Comparison of ENCODE assay signal across 8 cellular contexts in genomic region chr2:238320246-238320647, GRCh38. TPM values are rescaled to one million over a fixed set of nuclear protein-coding genes. Genes with fewer than 3 reads are reported as not detected.
DNase-seq lines count a peak whose midpoint lies in the region; TF ChIP-seq lines count a peak whose summit lies in the region.

A gene with protein sequence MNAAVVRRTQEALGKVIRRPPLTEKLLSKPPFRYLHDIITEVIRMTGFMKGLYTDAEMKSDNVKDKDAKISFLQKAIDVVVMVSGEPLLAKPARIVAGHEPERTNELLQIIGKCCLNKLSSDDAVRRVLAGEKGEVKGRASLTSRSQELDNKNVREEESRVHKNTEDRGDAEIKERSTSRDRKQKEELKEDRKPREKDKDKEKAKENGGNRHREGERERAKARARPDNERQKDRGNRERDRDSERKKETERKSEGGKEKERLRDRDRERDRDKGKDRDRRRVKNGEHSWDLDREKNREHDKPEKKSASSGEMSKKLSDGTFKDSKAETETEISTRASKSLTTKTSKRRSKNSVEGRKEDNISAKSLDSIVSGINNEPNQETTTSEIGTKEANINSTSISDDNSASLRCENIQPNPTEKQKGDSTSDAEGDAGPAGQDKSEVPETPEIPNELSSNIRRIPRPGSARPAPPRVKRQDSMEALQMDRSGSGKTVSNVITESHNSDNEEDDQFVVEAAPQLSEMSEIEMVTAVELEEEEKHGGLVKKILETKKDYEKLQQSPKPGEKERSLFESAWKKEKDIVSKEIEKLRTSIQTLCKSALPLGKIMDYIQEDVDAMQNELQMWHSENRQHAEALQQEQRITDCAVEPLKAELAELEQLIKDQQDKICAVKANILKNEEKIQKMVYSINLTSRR (plus strand): TSS chr2:238320518. CDS start chr2:238320663, 145 bp downstream.

- no peak for TF ChIP-seq CTCF in subcutaneous adipose tissue (IDR thresholded peaks at IDR 0.05; ENCODE audit: low read depth)

- H3K36me3 ChIP-seq in H7 (replicated peaks; ENCODE audit: control insufficient read depth, insufficient read depth, low read length): no peaks in the 10 kb centered on the region
- H3K36me3 ChIP-seq in MG63: no peaks in the 10 kb centered on the region
- H3K36me3 ChIP-seq in SJSA1: peaks cover 9% of the 10 kb centered on the region

- no peak within 1 kb of the TSS for H3K27ac ChIP-seq in SJSA1

- H3K27me3 ChIP-seq in H7 (ENCODE audit: control insufficient read depth, insufficient read depth, low read length) (no peaks in the 10 kb centered on the region; the same call in 1 of the 2 replicates), MG63 (no peaks in the 10 kb centered on the region), SJSA1 (replicated peaks) (no peaks in the 10 kb centered on the region)

- H3K4me1 ChIP-seq in SJSA1 (replicated peaks): peaks cover 9% of the 10 kb centered on the region

- H3K4me3 ChIP-seq in H7 (ENCODE audit: insufficient read depth, low read depth, low read length): peak within 1 kb of the TSS; percentile 74
- H3K4me3 ChIP-seq in MG63: peak within 1 kb of the TSS; percentile 57
- H3K4me3 ChIP-seq in SJSA1: peak within 1 kb of the TSS; percentile 97

- peak; percentile 91 for DNase-seq in EH (ENCODE audit: low read depth)
- DNase-seq in H7: peak; percentile 99
- DNase-seq in MG63: peak; percentile 92
- DNase-seq in SJSA1 (ENCODE audit: low read depth in 1 of 2, low spot score in 2 of 2): peak; percentile 82 to 89
- DNase-seq in activated naive CD4-positive, alpha-beta T cell treated with Interleukin-2 at 50 U/mL for 16 hours: peak; percentile 88
- peak; percentile 97 for DNase-seq in germinal center (ENCODE audit: low spot score)
- peak; percentile 46 for DNase-seq in non-pigmented ciliary epithelial cell (ENCODE audit: low read depth)

- H3K9me3 ChIP-seq in MG63 (peaks cover 6% of the 10 kb centered on the region), SJSA1 (replicated peaks) (no peaks in the 10 kb centered on the region; the same call in 1 of the 2 replicates)

RNA-seq across cellular contexts. Expression of the gene that starts here (rescaled TPM):
- total RNA-seq in H7 (2014; rRNA removed; shearing (Covaris generic)): 3.9 and 9.5 TPM in 2 replicates
- 3.3 and 3.8 TPM in 2 replicates for total RNA-seq in MG63 (2014; rRNA removed; shearing (Covaris generic); ENCODE audit: low replicate concordance)
- 6.9 and 12.7 TPM in 2 replicates for total RNA-seq in SJSA1 (2014; rRNA removed; shearing (Covaris generic))
- 10 to 100 TPM in 3 of 4 donors, 1 to 10 TPM in 1; 8.0 to 25.8 (median 12.2) TPM for total RNA-seq in subcutaneous adipose tissue

Comparison
In these comparisons a context has a peak if more than half of its experiments do, and no peak if none do; other contexts are left out.
1. DNase-seq: peak in every context shown above with its lines; median percentile 99 in H7; 97 in germinal center; 92 in MG63; 91 in EH; 88 in activated naive CD4-positive, alpha-beta T cell treated with Interleukin-2 at 50 U/mL for 16 hours; 86 in SJSA1; 46 in non-pigmented ciliary epithelial cell.